ENCODE assay signal across 10 cellular contexts in the genomic region with DNA sequence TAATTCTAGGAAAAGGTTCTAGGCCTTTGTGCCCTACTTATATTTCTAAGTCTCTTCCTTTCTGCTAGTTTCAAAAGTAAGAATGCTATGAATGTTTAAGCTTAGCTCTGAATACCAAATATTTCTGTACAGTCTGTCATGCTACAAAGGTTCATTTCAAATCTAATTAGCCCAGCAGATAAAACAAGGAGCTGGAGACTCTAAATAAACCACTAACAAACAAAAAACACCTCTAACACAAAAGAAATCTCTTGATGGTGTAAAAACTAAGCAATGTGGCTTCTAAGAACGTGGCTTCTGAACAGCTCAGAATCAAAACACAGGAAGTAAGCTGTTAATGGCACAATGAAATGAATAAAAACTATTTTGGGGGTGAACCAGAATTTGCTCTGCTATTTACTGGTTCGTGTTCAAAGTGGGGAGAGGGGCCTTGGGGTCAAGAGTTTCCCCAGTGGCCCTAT.
DNase-seq lines count a peak whose midpoint lies in the region; FAIRE-seq and TF ChIP-seq lines count a peak whose summit lies in the region.
"Had no signal": no experiment of that assay in that cellular context is flagged by ENCODE, and none has a peak within 500 bp of the region (broad histone marks: within the 10 kb centered on the region; RNA-seq: fewer than 3 reads in every experiment).

No MANE protein-coding gene starts in this region.

- peak; percentile 96 for FAIRE-seq in G401.6 (lab: Jason Lieb, UNC)

- no peak for DNase-seq in PC-9
- DNase-seq in chondrocyte (ENCODE audit: low spot score) = no peak
- DNase-seq in osteoblast (ENCODE audit: insufficient read length, low spot score, missing footprints) = no peak
- DNase-seq in T1000 (lab: John Stamatoyannopoulos, UW) = no peak
- no peak for DNase-seq in GM19240 (ENCODE audit: insufficient read length, low spot score)
- DNase-seq in activated CD4-positive, CD25-positive, alpha-beta regulatory T cell (lab: John Stamatoyannopoulos, UW) = no peak
- DNase-seq in NCI-H510A treated with DMSO at 0.1 percent for 48 hours (lab: John Stamatoyannopoulos, UW) = no peak
- DNase-seq: KBM-7, SIG-M5 had no signal

- H3K27me3 ChIP-seq in PC-9 (ENCODE audit: insufficient read depth, low read depth) (no peaks in the 10 kb centered on the region), osteoblast (ENCODE audit: insufficient read depth, low read length) (no peaks in the 10 kb centered on the region)

- H3K27me3 Mint-ChIP-seq in chondrocyte (ENCODE audit: low read depth) = no peaks in the 10 kb centered on the region

- intact Hi-C loops in PC-9 (cut with micrococcal nuclease; ENCODE audit: unreplicated experiment) = no loop called here

- H3K4me3 ChIP-seq in PC-9 (no peak overlapping the region), osteoblast (ENCODE audit: insufficient read depth, low read length) (no peak overlapping the region)

- POLR2A ChIA-PET in PC-9 (lab: Charles Lee; ENCODE audit: unreplicated experiment) = interaction anchor here (0.5 to 0.8 kb wide), 4 partner anchors 8 to 180 kb away, joined by 3 to 8 read pairs (median 6); no protein-coding TSS in a partner anchor

- H3K36me3 ChIP-seq in PC-9 (ENCODE audit: low read depth) (no peaks in the 10 kb centered on the region), osteoblast (ENCODE audit: insufficient read depth, low read length) (no peaks in the 10 kb centered on the region)

- H2AFZ ChIP-seq in PC-9 = peak overlapping the region; percentile 30
- H2AFZ ChIP-seq in osteoblast (ENCODE audit: low read length) = peak overlapping the region; percentile 78

- H4K20me1 ChIP-seq in PC-9 (ENCODE audit: insufficient read depth) (no peaks in the 10 kb centered on the region), osteoblast (ENCODE audit: insufficient read depth, low read length) (no peaks in the 10 kb centered on the region)

- no peak overlapping the region for H3K27ac ChIP-seq in PC-9
- H3K27ac ChIP-seq in osteoblast (ENCODE audit: low read depth, low read length) = peak overlapping the region; percentile 81

- peak overlapping the region; percentile 83 for H3K27ac Mint-ChIP-seq in chondrocyte (ENCODE audit: unreplicated experiment)

- H3K79me2 ChIP-seq in PC-9 (ENCODE audit: low read depth) = no peaks in the 10 kb centered on the region
- no peaks in the 10 kb centered on the region for H3K79me2 ChIP-seq in osteoblast (ENCODE audit: insufficient read depth, low read length)

- TF ChIP-seq CTCF in PC-9 (conservative IDR thresholded peaks at IDR 0.05) (no peak), chondrocyte (IDR thresholded peaks at IDR 0.05) (no peak), osteoblast (IDR thresholded peaks at IDR 0.05; ENCODE audit: extremely low read depth, low read depth, low read length) (no peak)

- H3K9me3 ChIP-seq in PC-9 (ENCODE audit: insufficient read depth, low read depth) = no peaks in the 10 kb centered on the region
- H3K9me3 ChIP-seq in osteoblast (ENCODE audit: low read depth, low read length) = no peaks in the 10 kb centered on the region

- peak overlapping the region; percentile 13 for H3K4me3 Mint-ChIP-seq in chondrocyte (ENCODE audit: unreplicated experiment)

- H3K9me3 Mint-ChIP-seq in chondrocyte (ENCODE audit: low read depth) = no peaks in the 10 kb centered on the region

- H3K4me1 ChIP-seq in PC-9 (replicated peaks; ENCODE audit: insufficient read depth) (peaks cover 46% of the 10 kb centered on the region), osteoblast (ENCODE audit: insufficient read depth, low read length) (peaks cover 28% of the 10 kb centered on the region)

- CTCF ChIA-PET in PC-9 (lab: Charles Lee) = no interaction called here

- BruUV-seq in PC-9 (replicated peaks; lab: Mats Ljungman, UMichigan) = no TSS peak

- no peaks in the 10 kb centered on the region for H3K36me3 Mint-ChIP-seq in chondrocyte (ENCODE audit: low read depth)

- H3F3A ChIP-seq in PC-9 (ENCODE audit: insufficient read depth, low read depth) = peaks cover 24% of the 10 kb centered on the region

- no peaks in the 10 kb centered on the region for H3K9me2 ChIP-seq in PC-9 (ENCODE audit: insufficient read depth)

- H3K4me2 ChIP-seq in PC-9 (no peak overlapping the region), osteoblast (ENCODE audit: insufficient read depth, low read length) (peak overlapping the region; percentile 68)

- H3K4me1 Mint-ChIP-seq in chondrocyte (ENCODE audit: low read depth) = peaks cover 35% of the 10 kb centered on the region
